Comparison of ENCODE assay signal across 13 cellular contexts in the genomic region with DNA sequence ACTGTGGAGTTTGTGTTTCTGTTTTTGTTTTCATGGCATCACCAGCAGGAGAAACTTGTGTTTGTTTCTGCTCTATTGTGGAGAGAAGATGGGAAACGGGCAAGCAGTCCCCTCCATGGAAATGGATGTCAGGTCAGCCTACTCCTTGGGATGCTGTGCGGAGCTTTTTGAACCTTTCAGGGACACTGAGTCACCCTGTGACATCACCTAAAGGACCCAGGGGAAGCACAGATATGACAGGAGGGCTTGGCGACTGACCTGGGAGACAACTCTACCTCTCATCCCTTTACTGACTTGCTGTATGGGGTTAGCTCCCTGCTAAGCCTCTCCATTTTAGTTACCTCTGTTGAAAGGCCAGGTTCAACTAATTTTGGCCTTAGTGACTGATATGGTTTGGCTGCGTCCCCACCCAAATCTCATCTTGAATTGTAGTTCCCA.
DNase-seq lines count a peak whose midpoint lies in the region; ATAC-seq lines count a peak whose summit lies in the region.
"Had no signal": no experiment of that assay in that cellular context is flagged by ENCODE, and none has a peak within 500 bp of the region (broad histone marks: within the 10 kb centered on the region; RNA-seq: fewer than 3 reads in every experiment).

No MANE protein-coding gene starts in this region.

- no peak overlapping the region for H3K9ac ChIP-seq in GM23248
- no peak overlapping the region for H3K9ac ChIP-seq in mesenchymal stem cell (ENCODE audit: low read length)

- peak overlapping the region; percentile 61 to 79 for H3K18ac ChIP-seq in mesenchymal stem cell (ENCODE audit: low read depth in 1 of 2, low read length in 2 of 2)

- H3K4me1 Mint-ChIP-seq in T-helper 1 cell treated with Interleukin-12 subunit alpha and Interleukin-12 subunit beta and Interleukin-4 antibody, amounts not matched to agents 30 μg/mL and 1 μg/mL, for 36 hours (ENCODE audit: low read depth) = peaks cover 57% of the 10 kb centered on the region
- peaks cover 22% of the 10 kb centered on the region for H3K4me1 Mint-ChIP-seq in activated CD4-positive, alpha-beta memory T cell treated with anti-CD3 and anti-CD28 coated beads for 36 hours (ENCODE audit: low read depth)

- CTCF ChIA-PET in activated CD4-positive, alpha-beta memory T cell treated with anti-CD3 and anti-CD28 coated beads for 36 hours (lab: Charles Lee) = interaction anchor here (1.0 to 1.4 kb wide), 2 partner anchors 117 to 179 kb away, joined by 3 to 4 read pairs; no protein-coding TSS in a partner anchor

- peak overlapping the region; percentile 78 for H4K8ac ChIP-seq in mesenchymal stem cell (ENCODE audit: low read length)

- POLR2A ChIA-PET in activated CD4-positive, alpha-beta memory T cell treated with anti-CD3 and anti-CD28 coated beads for 36 hours (lab: Charles Lee) = no interaction called here

- H3K27ac ChIP-seq in GM23248 = no peak overlapping the region
- no peak overlapping the region for H3K27ac ChIP-seq in mesenchymal stem cell (ENCODE audit: low read length, poor library complexity, severe bottlenecking)
- H3K27ac ChIP-seq: A549 had no signal

- no peak overlapping the region for H2BK120ac ChIP-seq in mesenchymal stem cell (ENCODE audit: low read depth, low read length)

- H3K4me1 ChIP-seq in GM23248 (ENCODE audit: insufficient read depth) (peaks cover 24% of the 10 kb centered on the region), mesenchymal stem cell (ENCODE audit: control insufficient read depth, insufficient read depth, low read depth, low read length) (peaks cover 9% of the 10 kb centered on the region)
- H3K4me1 ChIP-seq: A549 had no signal

- DNase-seq in T-helper 1 cell (no peak), GM23248 (no peak), mesenchymal stem cell (no peak)
- DNase-seq in activated CD4-positive, alpha-beta memory T cell treated with anti-CD3 and anti-CD28 coated beads for 36 hours = no peak
- DNase-seq in stimulated activated naive CD4-positive, alpha-beta T cell treated with Interleukin-2 at 50 U/mL for 16 hours (lab: John Stamatoyannopoulos, UW) = no peak
- DNase-seq: cerebellar nuclear complex had no signal

- H2BK15ac ChIP-seq in mesenchymal stem cell (ENCODE audit: low read depth, poor library complexity, severe bottlenecking) = peak overlapping the region; percentile 44

- in situ Hi-C loops in GM23248 (cut with MboI) = no loop called here

- H3K4ac ChIP-seq in mesenchymal stem cell (ENCODE audit: low read depth in 1 of 2, low read length in 2 of 2) = peak overlapping the region; percentile 13 to 84

- peak overlapping the region; percentile 98 for H3K27ac Mint-ChIP-seq in T-helper 1 cell treated with Interleukin-12 subunit alpha and Interleukin-12 subunit beta and Interleukin-4 antibody, amounts not matched to agents 30 μg/mL and 1 μg/mL, for 36 hours
- H3K27ac Mint-ChIP-seq in activated CD4-positive, alpha-beta memory T cell treated with anti-CD3 and anti-CD28 coated beads for 36 hours = peak overlapping the region; percentile 85
- H3K27ac Mint-ChIP-seq: nephron progenitor cell had no signal

- no peaks in the 10 kb centered on the region for H3K9me3 ChIP-seq in GM23248 (ENCODE audit: low read depth)
- no peaks in the 10 kb centered on the region for H3K9me3 ChIP-seq in mesenchymal stem cell (ENCODE audit: control insufficient read depth, low read length)
- H3K9me3 ChIP-seq: A549 had no signal

- H3K4me2 ChIP-seq in GM23248 (ENCODE audit: unreplicated experiment) (no peak overlapping the region), mesenchymal stem cell (ENCODE audit: low read length, poor library complexity, severe bottlenecking) (no peak overlapping the region)
- H3K4me2 ChIP-seq: A549 had no signal

- no peak overlapping the region for H2BK5ac ChIP-seq in mesenchymal stem cell (ENCODE audit: low read depth, low read length, poor library complexity, severe bottlenecking)

- no peak overlapping the region for H2AK5ac ChIP-seq in mesenchymal stem cell (ENCODE audit: low read length, severe bottlenecking)

- H2AFZ ChIP-seq in GM23248 (peak overlapping the region; percentile 39), mesenchymal stem cell (ENCODE audit: low read depth, low read length) (peak overlapping the region; percentile 7)

- H3K9me2 ChIP-seq in GM23248 (ENCODE audit: insufficient read depth) = no peaks in the 10 kb centered on the region

- H4K20me1 ChIP-seq in GM23248 (ENCODE audit: insufficient read depth) = no peaks in the 10 kb centered on the region

- H3K36me3 Mint-ChIP-seq in T-helper 1 cell treated with Interleukin-12 subunit alpha and Interleukin-12 subunit beta and Interleukin-4 antibody, amounts not matched to agents 30 μg/mL and 1 μg/mL, for 36 hours (ENCODE audit: low read depth) = peaks cover 32% of the 10 kb centered on the region
- H3K36me3 Mint-ChIP-seq in activated CD4-positive, alpha-beta memory T cell treated with anti-CD3 and anti-CD28 coated beads for 36 hours = no peaks in the 10 kb centered on the region
- H3K36me3 Mint-ChIP-seq: CD4-positive, CD25-positive, alpha-beta regulatory T cell had no signal

- H3K79me2 ChIP-seq in GM23248 (ENCODE audit: insufficient read depth) = no peaks in the 10 kb centered on the region

- WGBS in GM23248 (ENCODE audit: low coverage in 1 of 2, low lambda C conversion rate in 2 of 2, missing lambda C conversion rate in 2 of 2), 2 experiments = 97 to 98% methylated on average over 4 of the region's 4 CpGs
- WGBS in mesenchymal stem cell = 84% methylated on average over 4 of the region's 4 CpGs

- no peaks in the 10 kb centered on the region for H3K27me3 Mint-ChIP-seq in T-helper 1 cell treated with Interleukin-12 subunit alpha and Interleukin-12 subunit beta and Interleukin-4 antibody, amounts not matched to agents 30 μg/mL and 1 μg/mL, for 36 hours (ENCODE audit: low read depth)
- H3K27me3 Mint-ChIP-seq in activated CD4-positive, alpha-beta memory T cell treated with anti-CD3 and anti-CD28 coated beads for 36 hours = no peaks in the 10 kb centered on the region
- H3K27me3 Mint-ChIP-seq: CD4-positive, CD25-positive, alpha-beta regulatory T cell had no signal

- no peak for ATAC-seq in HG03442 (IDR thresholded peaks at IDR 0.05; ENCODE audit: unreplicated experiment)
- no peak for ATAC-seq in GM19455 (IDR thresholded peaks at IDR 0.05; ENCODE audit: unreplicated experiment)

- peaks cover 11% of the 10 kb centered on the region; the same call in 1 of the 2 replicates for H3F3A ChIP-seq in GM23248 (ENCODE audit: insufficient read depth)

- H3K4me3 ChIP-seq in GM23248 (no peak overlapping the region), mesenchymal stem cell (ENCODE audit: insufficient read depth in 1 of 2, low read depth in 1 of 2, low read length in 2 of 2) (no peak overlapping the region)
- H3K4me3 ChIP-seq: A549, stomach had no signal

- peak overlapping the region; percentile 70 for H3K4me3 Mint-ChIP-seq in T-helper 1 cell treated with Interleukin-12 subunit alpha and Interleukin-12 subunit beta and Interleukin-4 antibody, amounts not matched to agents 30 μg/mL and 1 μg/mL, for 36 hours
- no peak overlapping the region for H3K4me3 Mint-ChIP-seq in activated CD4-positive, alpha-beta memory T cell treated with anti-CD3 and anti-CD28 coated beads for 36 hours
- H3K4me3 Mint-ChIP-seq: CD4-positive, CD25-positive, alpha-beta regulatory T cell; nephron progenitor cell had no signal

- peaks cover 38% of the 10 kb centered on the region for H3K9me3 Mint-ChIP-seq in T-helper 1 cell treated with Interleukin-12 subunit alpha and Interleukin-12 subunit beta and Interleukin-4 antibody, amounts not matched to agents 30 μg/mL and 1 μg/mL, for 36 hours
- H3K9me3 Mint-ChIP-seq in activated CD4-positive, alpha-beta memory T cell treated with anti-CD3 and anti-CD28 coated beads for 36 hours = peaks cover 6% of the 10 kb centered on the region

- H3K36me3 ChIP-seq in GM23248 (ENCODE audit: low read depth) (no peaks in the 10 kb centered on the region), mesenchymal stem cell (ENCODE audit: control insufficient read depth in 1 of 2, insufficient read depth in 2 of 2, low read depth in 1 of 2, low read length in 2 of 2) (no peaks in the 10 kb centered on the region)
- H3K36me3 ChIP-seq: stomach had no signal

- H3K79me1 ChIP-seq in mesenchymal stem cell (replicated peaks; ENCODE audit: low read length, poor library complexity, severe bottlenecking) = no peaks in the 10 kb centered on the region

- peak overlapping the region; percentile 77 for H4K91ac ChIP-seq in mesenchymal stem cell (ENCODE audit: low read length)

- H3K27me3 ChIP-seq in GM23248 (replicated peaks; ENCODE audit: insufficient read depth) = no peaks in the 10 kb centered on the region
- H3K27me3 ChIP-seq in mesenchymal stem cell (ENCODE audit: control insufficient read depth in 1 of 2, insufficient read depth in 1 of 2, low read length in 2 of 2) = no peaks in the 10 kb centered on the region
- H3K27me3 ChIP-seq: stomach had no signal

- no peak overlapping the region for H3K14ac ChIP-seq in mesenchymal stem cell (ENCODE audit: low read length in 2 of 2)

- H2BK12ac ChIP-seq in mesenchymal stem cell (ENCODE audit: low read length in 2 of 2) = peak overlapping the region; percentile 75 to 91

- intact Hi-C loops in activated CD4-positive, alpha-beta memory T cell treated with anti-CD3 and anti-CD28 coated beads for 36 hours (cut with micrococcal nuclease) = no loop called here

- no peak overlapping the region for H3K23ac ChIP-seq in mesenchymal stem cell (ENCODE audit: low read length in 2 of 2)
